Comparison of ENCODE assay signal across 1 cellular context in genomic region chr5:31476607-31477200, GRCh38.
TF ChIP-seq lines count a peak whose summit lies in the region.

No MANE protein-coding gene starts in this region.

TF ChIP-seq in SK-N-SH, 30 proteins besides CTCF, POLR2A, EP300 and RAD21 (continued from another document):
- TF ChIP-seq IRF3 (IDR thresholded peaks at IDR 0.05; ENCODE audit: low read depth, low read length) (no peak), YY1 (IDR thresholded peaks at IDR 0.05; ENCODE audit: low read depth) (no peak), GABPA (IDR thresholded peaks at IDR 0.05; ENCODE audit: low read depth) (no peak), CHD2 (IDR thresholded peaks at IDR 0.05; ENCODE audit: low read length, partially characterized antibody) (no peak), TCF12 (IDR thresholded peaks at IDR 0.05) (no peak), USF2 (IDR thresholded peaks at IDR 0.05; ENCODE audit: borderline replicate concordance, low read depth, low read length) (no peak), MAX (IDR thresholded peaks at IDR 0.05; ENCODE audit: low read depth) (no peak), SMC3 (IDR thresholded peaks at IDR 0.05; ENCODE audit: low read depth, low read length) (no peak), NRF1 (IDR thresholded peaks at IDR 0.05; ENCODE audit: low read depth, low read length) (no peak), NFIC (IDR thresholded peaks at IDR 0.05; ENCODE audit: borderline replicate concordance) (no peak), RXRA (IDR thresholded peaks at IDR 0.05; ENCODE audit: borderline replicate concordance, low read depth) (no peak), RFX5 (IDR thresholded peaks at IDR 0.05; ENCODE audit: low read length) (no peak), JUND (IDR thresholded peaks at IDR 0.05) (no peak), REST (IDR thresholded peaks at IDR 0.05; ENCODE audit: low read depth, low read length) (no peak)
